ENCODE assay signal across 1 cellular context in genomic region chr7:95952851-95953250, GRCh38.
TF ChIP-seq lines count a peak whose summit lies in the region.

No MANE protein-coding gene starts in this region.

TF ChIP-seq in H1, 55 proteins besides CTCF, POLR2A, EP300 and RAD21 (continued from another document):
- TF ChIP-seq, protein P1, sequence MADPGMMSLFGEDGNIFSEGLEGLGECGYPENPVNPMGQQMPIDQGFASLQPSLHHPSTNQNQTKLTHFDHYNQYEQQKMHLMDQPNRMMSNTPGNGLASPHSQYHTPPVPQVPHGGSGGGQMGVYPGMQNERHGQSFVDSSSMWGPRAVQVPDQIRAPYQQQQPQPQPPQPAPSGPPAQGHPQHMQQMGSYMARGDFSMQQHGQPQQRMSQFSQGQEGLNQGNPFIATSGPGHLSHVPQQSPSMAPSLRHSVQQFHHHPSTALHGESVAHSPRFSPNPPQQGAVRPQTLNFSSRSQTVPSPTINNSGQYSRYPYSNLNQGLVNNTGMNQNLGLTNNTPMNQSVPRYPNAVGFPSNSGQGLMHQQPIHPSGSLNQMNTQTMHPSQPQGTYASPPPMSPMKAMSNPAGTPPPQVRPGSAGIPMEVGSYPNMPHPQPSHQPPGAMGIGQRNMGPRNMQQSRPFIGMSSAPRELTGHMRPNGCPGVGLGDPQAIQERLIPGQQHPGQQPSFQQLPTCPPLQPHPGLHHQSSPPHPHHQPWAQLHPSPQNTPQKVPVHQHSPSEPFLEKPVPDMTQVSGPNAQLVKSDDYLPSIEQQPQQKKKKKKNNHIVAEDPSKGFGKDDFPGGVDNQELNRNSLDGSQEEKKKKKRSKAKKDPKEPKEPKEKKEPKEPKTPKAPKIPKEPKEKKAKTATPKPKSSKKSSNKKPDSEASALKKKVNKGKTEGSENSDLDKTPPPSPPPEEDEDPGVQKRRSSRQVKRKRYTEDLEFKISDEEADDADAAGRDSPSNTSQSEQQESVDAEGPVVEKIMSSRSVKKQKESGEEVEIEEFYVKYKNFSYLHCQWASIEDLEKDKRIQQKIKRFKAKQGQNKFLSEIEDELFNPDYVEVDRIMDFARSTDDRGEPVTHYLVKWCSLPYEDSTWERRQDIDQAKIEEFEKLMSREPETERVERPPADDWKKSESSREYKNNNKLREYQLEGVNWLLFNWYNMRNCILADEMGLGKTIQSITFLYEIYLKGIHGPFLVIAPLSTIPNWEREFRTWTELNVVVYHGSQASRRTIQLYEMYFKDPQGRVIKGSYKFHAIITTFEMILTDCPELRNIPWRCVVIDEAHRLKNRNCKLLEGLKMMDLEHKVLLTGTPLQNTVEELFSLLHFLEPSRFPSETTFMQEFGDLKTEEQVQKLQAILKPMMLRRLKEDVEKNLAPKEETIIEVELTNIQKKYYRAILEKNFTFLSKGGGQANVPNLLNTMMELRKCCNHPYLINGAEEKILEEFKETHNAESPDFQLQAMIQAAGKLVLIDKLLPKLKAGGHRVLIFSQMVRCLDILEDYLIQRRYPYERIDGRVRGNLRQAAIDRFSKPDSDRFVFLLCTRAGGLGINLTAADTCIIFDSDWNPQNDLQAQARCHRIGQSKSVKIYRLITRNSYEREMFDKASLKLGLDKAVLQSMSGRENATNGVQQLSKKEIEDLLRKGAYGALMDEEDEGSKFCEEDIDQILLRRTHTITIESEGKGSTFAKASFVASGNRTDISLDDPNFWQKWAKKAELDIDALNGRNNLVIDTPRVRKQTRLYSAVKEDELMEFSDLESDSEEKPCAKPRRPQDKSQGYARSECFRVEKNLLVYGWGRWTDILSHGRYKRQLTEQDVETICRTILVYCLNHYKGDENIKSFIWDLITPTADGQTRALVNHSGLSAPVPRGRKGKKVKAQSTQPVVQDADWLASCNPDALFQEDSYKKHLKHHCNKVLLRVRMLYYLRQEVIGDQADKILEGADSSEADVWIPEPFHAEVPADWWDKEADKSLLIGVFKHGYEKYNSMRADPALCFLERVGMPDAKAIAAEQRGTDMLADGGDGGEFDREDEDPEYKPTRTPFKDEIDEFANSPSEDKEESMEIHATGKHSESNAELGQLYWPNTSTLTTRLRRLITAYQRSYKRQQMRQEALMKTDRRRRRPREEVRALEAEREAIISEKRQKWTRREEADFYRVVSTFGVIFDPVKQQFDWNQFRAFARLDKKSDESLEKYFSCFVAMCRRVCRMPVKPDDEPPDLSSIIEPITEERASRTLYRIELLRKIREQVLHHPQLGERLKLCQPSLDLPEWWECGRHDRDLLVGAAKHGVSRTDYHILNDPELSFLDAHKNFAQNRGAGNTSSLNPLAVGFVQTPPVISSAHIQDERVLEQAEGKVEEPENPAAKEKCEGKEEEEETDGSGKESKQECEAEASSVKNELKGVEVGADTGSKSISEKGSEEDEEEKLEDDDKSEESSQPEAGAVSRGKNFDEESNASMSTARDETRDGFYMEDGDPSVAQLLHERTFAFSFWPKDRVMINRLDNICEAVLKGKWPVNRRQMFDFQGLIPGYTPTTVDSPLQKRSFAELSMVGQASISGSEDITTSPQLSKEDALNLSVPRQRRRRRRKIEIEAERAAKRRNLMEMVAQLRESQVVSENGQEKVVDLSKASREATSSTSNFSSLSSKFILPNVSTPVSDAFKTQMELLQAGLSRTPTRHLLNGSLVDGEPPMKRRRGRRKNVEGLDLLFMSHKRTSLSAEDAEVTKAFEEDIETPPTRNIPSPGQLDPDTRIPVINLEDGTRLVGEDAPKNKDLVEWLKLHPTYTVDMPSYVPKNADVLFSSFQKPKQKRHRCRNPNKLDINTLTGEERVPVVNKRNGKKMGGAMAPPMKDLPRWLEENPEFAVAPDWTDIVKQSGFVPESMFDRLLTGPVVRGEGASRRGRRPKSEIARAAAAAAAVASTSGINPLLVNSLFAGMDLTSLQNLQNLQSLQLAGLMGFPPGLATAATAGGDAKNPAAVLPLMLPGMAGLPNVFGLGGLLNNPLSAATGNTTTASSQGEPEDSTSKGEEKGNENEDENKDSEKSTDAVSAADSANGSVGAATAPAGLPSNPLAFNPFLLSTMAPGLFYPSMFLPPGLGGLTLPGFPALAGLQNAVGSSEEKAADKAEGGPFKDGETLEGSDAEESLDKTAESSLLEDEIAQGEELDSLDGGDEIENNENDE (IDR thresholded peaks at IDR 0.05; ENCODE audit: insufficient replicate concordance, low read length): no peak
- no peak for TF ChIP-seq SUZ12 (IDR thresholded peaks at IDR 0.05; ENCODE audit: low read length)
- no peak for TF ChIP-seq PHF8 (conservative IDR thresholded peaks at IDR 0.05; ENCODE audit: low read depth, low read length)
- no peak for TF ChIP-seq ZNF274 (IDR thresholded peaks at IDR 0.05; ENCODE audit: borderline replicate concordance, extremely low read depth, low read length)
- no peak for TF ChIP-seq CEBPB (IDR thresholded peaks at IDR 0.05; ENCODE audit: low read depth, low read length)
- no peak for TF ChIP-seq USF2 (IDR thresholded peaks at IDR 0.05; ENCODE audit: low read length)
- TF ChIP-seq CREB1 (IDR thresholded peaks at IDR 0.05): no peak
